Comparison of ENCODE assay signal across 13 cellular contexts in the genomic region with DNA sequence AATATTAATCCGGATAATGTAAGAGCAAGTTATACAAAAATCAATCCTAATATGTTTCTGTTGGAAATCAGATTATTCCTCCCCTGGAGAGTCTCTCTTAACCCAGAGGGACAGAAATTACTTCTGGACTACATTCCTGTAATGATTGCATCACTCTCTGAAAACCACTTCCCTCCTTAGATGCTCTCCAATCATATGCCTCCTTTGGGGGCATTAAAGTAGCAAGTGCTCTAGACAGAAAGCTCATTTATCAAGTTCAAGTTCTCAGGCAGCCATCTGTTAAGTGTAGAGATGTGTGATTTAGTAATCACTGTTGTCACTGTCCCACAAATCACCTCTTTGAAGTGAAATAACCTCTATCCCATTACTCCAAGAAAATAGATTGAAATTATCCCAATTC.
DNase-seq lines count a peak whose midpoint lies in the region; TF ChIP-seq lines count a peak whose summit lies in the region.
"Had no signal": no experiment of that assay in that cellular context is flagged by ENCODE, and none has a peak within 500 bp of the region (broad histone marks: within the 10 kb centered on the region; RNA-seq: fewer than 3 reads in every experiment).

No MANE protein-coding gene starts in this region.

- H2BK5ac ChIP-seq in mesendoderm (ENCODE audit: low read length), result no peak overlapping the region

- WGBS in mesendoderm (ENCODE audit: extremely low coverage, insufficient coverage, low lambda C conversion rate), result no CpG with 5 or more reads among the region's 1 CpG

- H3K27me3 Mint-ChIP-seq in chondrocyte (ENCODE audit: low read depth), result peaks cover 5% of the 10 kb centered on the region
- H3K27me3 Mint-ChIP-seq: activated naive CD8-positive, alpha-beta T cell had no signal

- no peak overlapping the region for H2BK120ac ChIP-seq in mesendoderm (ENCODE audit: low read depth, low read length)

- no peak overlapping the region for H3K56ac ChIP-seq in mesendoderm (ENCODE audit: low read length)

- no peak overlapping the region for H3K4me3 ChIP-seq in mesendoderm (ENCODE audit: low read length)
- H3K4me3 ChIP-seq: tibial nerve had no signal

- H3K79me1 ChIP-seq in mesendoderm (ENCODE audit: low read length), result no peaks in the 10 kb centered on the region

- no peak overlapping the region for H3K4me3 Mint-ChIP-seq in chondrocyte (ENCODE audit: unreplicated experiment)
- H3K4me3 Mint-ChIP-seq: activated naive CD8-positive, alpha-beta T cell had no signal

- no peak overlapping the region for H3K9ac ChIP-seq in mesendoderm (ENCODE audit: low read length)

- no peaks in the 10 kb centered on the region for H3K36me3 ChIP-seq in mesendoderm (ENCODE audit: control insufficient read depth, insufficient read depth, low read length)
- H3K36me3 ChIP-seq: tibial nerve had no signal

- no peaks in the 10 kb centered on the region for H3K4me1 ChIP-seq in mesendoderm (ENCODE audit: control insufficient read depth, low read depth, low read length)
- H3K4me1 ChIP-seq: tibial nerve had no signal

- no peak overlapping the region for H2AK5ac ChIP-seq in mesendoderm (ENCODE audit: low read length)

- no peak overlapping the region for H4K8ac ChIP-seq in mesendoderm (ENCODE audit: low read depth, low read length)

- no peaks in the 10 kb centered on the region for H3K9me3 Mint-ChIP-seq in chondrocyte (ENCODE audit: low read depth)

- no peak overlapping the region for H3K18ac ChIP-seq in mesendoderm (ENCODE audit: low read length)

- no peak overlapping the region for H3K4ac ChIP-seq in mesendoderm (ENCODE audit: low read depth, low read length)

- H4K5ac ChIP-seq in mesendoderm (ENCODE audit: low read length), result no peak overlapping the region

- DNase-seq in HT-29 (ENCODE audit: low spot score) (peak; percentile 5), NCI-H2029 treated with DMSO at 0.1 percent for 48 hours (lab: John Stamatoyannopoulos, UW) (peak; percentile 30), RKO (ENCODE audit: low spot score) (peak; percentile 24), mesendoderm (peak; percentile 7), NCI-H2107 treated with DMSO at 0.1 percent for 48 hours (lab: John Stamatoyannopoulos, UW; ENCODE audit: unreplicated experiment) (no peak), chondrocyte (ENCODE audit: low spot score) (no peak)
- DNase-seq in NK-92 treated with Interleukin-12 subunit alpha and Interleukin-12 subunit beta, amount 100 ng/mL, for 24 hours (lab: John Stamatoyannopoulos, UW), result no peak
- DNase-seq: central memory CD4-positive, alpha-beta T cell; head of caudate nucleus; nucleus accumbens; stimulated activated CD4-positive, alpha-beta T cell treated with anti-CD3 and anti-CD28 coated beads, Interleukin-12 subunit alpha, Interleukin-12 subunit beta, amount 100 ng/mL, for 4 hours had no signal

- H3K36me3 Mint-ChIP-seq in chondrocyte (ENCODE audit: low read depth), result no peaks in the 10 kb centered on the region
- H3K36me3 Mint-ChIP-seq: activated naive CD8-positive, alpha-beta T cell had no signal

- no peak overlapping the region for H3K27ac Mint-ChIP-seq in chondrocyte (ENCODE audit: unreplicated experiment)
- H3K27ac Mint-ChIP-seq: activated naive CD8-positive, alpha-beta T cell had no signal

- no peaks in the 10 kb centered on the region for H3K27me3 ChIP-seq in mesendoderm (ENCODE audit: insufficient read depth, low read length, poor library complexity)
- H3K27me3 ChIP-seq: tibial nerve had no signal

- no peak for TF ChIP-seq CTCF in chondrocyte (IDR thresholded peaks at IDR 0.05)

- no peaks in the 10 kb centered on the region for H3K79me2 ChIP-seq in mesendoderm (ENCODE audit: control insufficient read depth, insufficient read depth, low read length)

- no peak overlapping the region for H3K27ac ChIP-seq in mesendoderm (ENCODE audit: low read depth, low read length)
- H3K27ac ChIP-seq: tibial nerve had no signal

- no peak overlapping the region for H3K4me2 ChIP-seq in mesendoderm (ENCODE audit: low read length)

- no peak overlapping the region for H2BK15ac ChIP-seq in mesendoderm (replicated peaks; ENCODE audit: low read depth)

- H3K23ac ChIP-seq in mesendoderm (ENCODE audit: low read length), result no peak overlapping the region

- H3K4me1 Mint-ChIP-seq in chondrocyte (ENCODE audit: low read depth), result no peaks in the 10 kb centered on the region

Comparison
In these comparisons a context has a peak if more than half of its experiments do, and no peak if none do; other contexts are left out.
1. DNase-seq: peak in HT-29 (single experiment), NCI-H2029 treated with DMSO at 0.1 percent for 48 hours (single experiment), RKO (single experiment) and mesendoderm (single experiment); none in NK-92 treated with Interleukin-12 subunit alpha and Interleukin-12 subunit beta, amount 100 ng/mL, for 24 hours (single experiment), NCI-H2107 treated with DMSO at 0.1 percent for 48 hours (single experiment) and chondrocyte (single experiment).